Comparison of ENCODE assay signal across 1 cellular context in the genomic region with DNA sequence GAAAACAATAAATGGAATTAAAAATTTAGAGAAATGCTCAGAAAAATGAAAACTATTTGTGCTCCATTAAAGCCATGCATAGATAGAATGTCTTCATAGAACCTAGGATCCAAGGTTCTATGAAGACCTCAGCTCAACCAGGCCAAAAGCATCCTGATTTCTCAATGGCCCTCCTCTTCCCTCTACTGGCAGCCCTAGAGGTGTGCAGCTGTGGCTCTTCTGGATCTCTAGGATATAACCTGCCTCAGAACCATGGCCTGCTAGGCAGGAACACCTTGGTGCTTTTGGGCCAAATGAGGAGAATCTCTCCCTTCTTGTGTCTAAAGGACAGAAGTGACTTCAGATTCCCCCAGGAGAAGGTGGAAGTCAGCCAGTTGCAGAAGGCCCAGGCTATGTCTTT.
TF ChIP-seq lines count a peak whose summit lies in the region.

No MANE protein-coding gene starts in this region.

TF ChIP-seq in endothelial cell of umbilical vein, 7 proteins besides CTCF, POLR2A, EP300 and RAD21:
- TF ChIP-seq MYC (IDR thresholded peaks at IDR 0.05; ENCODE audit: low read depth, low read length) (no peak), MAX (IDR thresholded peaks at IDR 0.05; ENCODE audit: insufficient read depth, insufficient read length) (no peak), POLR2AphosphoS5 (IDR thresholded peaks at IDR 0.05; ENCODE audit: insufficient read depth, low read depth, low read length) (no peak), GATA2 (IDR thresholded peaks at IDR 0.05; ENCODE audit: insufficient read depth, insufficient read length, low read depth, low read length) (no peak), JUN (IDR thresholded peaks at IDR 0.05; ENCODE audit: borderline replicate concordance, insufficient read depth, insufficient read length, low read depth) (no peak), FOS (IDR thresholded peaks at IDR 0.05; ENCODE audit: borderline replicate concordance, insufficient read depth, low read length) (no peak), EZH2 (IDR thresholded peaks at IDR 0.05; ENCODE audit: borderline replicate concordance, low read depth, low read length, severe bottlenecking) (no peak)
